In genomic region chr9:19408316-19408692, GRCh38 we compare ENCODE assay signal across 8 cellular contexts. TPM values are rescaled to one million over a fixed set of nuclear protein-coding genes. Genes with fewer than 3 reads are reported as not detected.
A peak's percentile ranks its signal among the peaks of the same experiment; 100 is the strongest.
DNase-seq lines count a peak whose midpoint lies in the region; ATAC-seq, FAIRE-seq and TF ChIP-seq lines count a peak whose summit lies in the region.

No MANE protein-coding gene starts in this region.

- peak; percentile 4 for DNase-seq in activated effector memory CD4-positive, alpha-beta T cell treated with Interleukin-2 at 50 U/mL for 16 hours
- no peak for DNase-seq in activated effector memory CD4-positive, alpha-beta T cell treated with anti-CD3 and anti-CD28 coated beads, Interleukin-2, amount 50 U/mL, for 16 hours
- DNase-seq in Karpas-422 (no peak), K562 (ENCODE audit: extremely low read depth in 1 of 4, low spot score in 3 of 4) (peak in 3 of 4 experiments; percentile 12 to 14 (median 14)), kidney epithelial cell (ENCODE audit: low read depth) (no peak), substantia nigra (lab: John Stamatoyannopoulos, UW) (peak in 16 of 49 donors; percentile 26 to 57 (median 43)), foreskin melanocyte (no peak), RCC 7860 (ENCODE audit: low spot score) (no peak)

- H3K4me3 ChIP-seq in Karpas-422 (ENCODE audit: low read length): peak overlapping the region; percentile 89; the same call in 1 of the 2 replicates
- peak overlapping the region; percentile 49 for H3K4me3 ChIP-seq in K562
- H3K4me3 ChIP-seq in kidney epithelial cell (ENCODE audit: low read depth, low read length): peak overlapping the region; percentile 18

- CTCF ChIA-PET in K562 (lab: Yijun Ruan, JAX; ENCODE audit: low intra/inter-chr PET ratio): no interaction called here

- peak; percentile 10 for ATAC-seq in K562

- 4% methylated on average over 12 of the region's 20 CpGs for WGBS in K562 (ENCODE audit: insufficient coverage, low coverage, missing lambda C conversion rate)

- H3K27ac ChIP-seq in Karpas-422 (ENCODE audit: low read length): no peak overlapping the region
- no peak overlapping the region; the same call in 2 of the 3 replicates for H3K27ac ChIP-seq in K562 (ENCODE audit: extremely low read depth, low read depth, low read length)
- H3K27ac ChIP-seq in substantia nigra (ENCODE audit: low read depth, low read length, poor library complexity, severe bottlenecking): peak overlapping the region; percentile 71

- in situ Hi-C loops in K562 (cut with MboI): no loop called here

- TF ChIP-seq EP300 in K562 (IDR thresholded peaks at IDR 0.05; ENCODE audit: low read length): no peak

- no peaks in the 10 kb centered on the region for H3K9me3 ChIP-seq in Karpas-422 (ENCODE audit: low read length)
- no peaks in the 10 kb centered on the region for H3K9me3 ChIP-seq in K562 (replicated peaks; ENCODE audit: control insufficient read depth, insufficient read depth, low read depth, low read length)

- H3K4me1 ChIP-seq in Karpas-422 (ENCODE audit: low read length): peaks cover 14% of the 10 kb centered on the region
- H3K4me1 ChIP-seq in K562 (replicated peaks in 1 of 2; ENCODE audit: control insufficient read depth in 2 of 2, insufficient read depth in 2 of 2, low read length in 2 of 2): peaks cover 16 to 18% of the 10 kb centered on the region in 2 experiments; a peak in 4 of 5 replicates

- peak overlapping the region; percentile 97 for H3K4me2 ChIP-seq in Karpas-422 (ENCODE audit: low read depth, low read length, poor library complexity, severe bottlenecking)
- peak overlapping the region; percentile 83 for H3K4me2 ChIP-seq in K562 (ENCODE audit: insufficient read depth, low read length)

- TF ChIP-seq CTCF in K562 (IDR thresholded peaks at IDR 0.05 in 2 of 3, conservative IDR thresholded peaks at IDR 0.05 in 1 of 3; ENCODE audit: insufficient read depth in 2 of 3, low read depth in 1 of 3, low read length in 3 of 3) (no peak), kidney epithelial cell (IDR thresholded peaks at IDR 0.05; ENCODE audit: insufficient read depth, low read length, poor library complexity, severe bottlenecking) (no peak)

- TF ChIP-seq POLR2A in K562 (conservative IDR thresholded peaks at IDR 0.05): no peak

- no peak for FAIRE-seq in K562 (lab: Jason Lieb, UNC)
- no peak for FAIRE-seq in RCC 7860 (lab: Jason Lieb, UNC)

- no peaks in the 10 kb centered on the region for H3K9me1 ChIP-seq in K562 (ENCODE audit: control insufficient read depth, insufficient read depth, low read length)

- H2AFZ ChIP-seq in Karpas-422 (ENCODE audit: low read length): no peak overlapping the region
- peak overlapping the region; percentile 79 for H2AFZ ChIP-seq in K562 (ENCODE audit: low read depth, low read length)

- H3K79me2 ChIP-seq in Karpas-422 (ENCODE audit: low read length): no peaks in the 10 kb centered on the region
- peaks cover 17% of the 10 kb centered on the region; the same call in 2 of the 3 replicates for H3K79me2 ChIP-seq in K562 (ENCODE audit: control insufficient read depth, insufficient read depth, low read length)

- H4K20me1 ChIP-seq in Karpas-422 (ENCODE audit: insufficient read depth, low read depth, low read length): no peaks in the 10 kb centered on the region
- H4K20me1 ChIP-seq in K562 (replicated peaks; ENCODE audit: control insufficient read depth, insufficient read depth, low read length): no peaks in the 10 kb centered on the region

- H3K36me3 ChIP-seq in Karpas-422 (ENCODE audit: insufficient read depth, low read length) (no peaks in the 10 kb centered on the region), K562 (ENCODE audit: control insufficient read depth, insufficient read depth, low read length) (no peaks in the 10 kb centered on the region), kidney epithelial cell (ENCODE audit: control insufficient read depth, insufficient read depth, low read length) (no peaks in the 10 kb centered on the region)

- TF ChIP-seq RAD21 in K562 (CRISPR knock-in tag; conservative IDR thresholded peaks at IDR 0.05 in 1 of 2, IDR thresholded peaks at IDR 0.05 in 1 of 2): no peak

- no peaks in the 10 kb centered on the region for H3K9me2 ChIP-seq in Karpas-422 (replicated peaks; ENCODE audit: insufficient read depth, low read length)

- POLR2A ChIA-PET in K562 (lab: Yijun Ruan, JAX): interaction anchor here (0.6 to 1.0 kb wide), 3 partner anchors 13 to 178 kb away, joined by 3 to 5 read pairs (median 5); partner anchors contain the start of genes DENND4C and RPS6

- no TSS peak for BruUV-seq in K562 (replicated peaks; lab: Mats Ljungman, UMichigan)

- H3K27me3 ChIP-seq in Karpas-422 (ENCODE audit: low read length) (no peaks in the 10 kb centered on the region), K562 (ENCODE audit: control insufficient read depth in 2 of 2, insufficient read depth in 2 of 2, low read length in 2 of 2) (no peaks in the 10 kb centered on the region), kidney epithelial cell (ENCODE audit: control insufficient read depth, insufficient read depth, low read length) (no peaks in the 10 kb centered on the region)

- H3K9ac ChIP-seq in Karpas-422 (ENCODE audit: low read length) (no peak overlapping the region), K562 (ENCODE audit: insufficient read depth in 1 of 2, low read depth in 2 of 2, low read length in 2 of 2) (peak overlapping the region in 1 of 2 experiments; percentile 80; a peak in 2 of 4 replicates)

- intact Hi-C loops in K562 (cut with micrococcal nuclease): loop anchor here (2.0 kb wide), 1 partner anchor 28 kb away; the partner anchor contains the start of gene RPS6

TF ChIP-seq in K562, 482 proteins besides CTCF, POLR2A, EP300 and RAD21 (continues in another document):
- TF ChIP-seq POLR2G (IDR thresholded peaks at IDR 0.05; ENCODE audit: low read depth, low read length) (no peak), CREB1 (IDR thresholded peaks at IDR 0.05) (no peak), CREB1 (CRISPR knock-in tag; IDR thresholded peaks at IDR 0.05) (no peak)
- TF ChIP-seq, protein P1, sequence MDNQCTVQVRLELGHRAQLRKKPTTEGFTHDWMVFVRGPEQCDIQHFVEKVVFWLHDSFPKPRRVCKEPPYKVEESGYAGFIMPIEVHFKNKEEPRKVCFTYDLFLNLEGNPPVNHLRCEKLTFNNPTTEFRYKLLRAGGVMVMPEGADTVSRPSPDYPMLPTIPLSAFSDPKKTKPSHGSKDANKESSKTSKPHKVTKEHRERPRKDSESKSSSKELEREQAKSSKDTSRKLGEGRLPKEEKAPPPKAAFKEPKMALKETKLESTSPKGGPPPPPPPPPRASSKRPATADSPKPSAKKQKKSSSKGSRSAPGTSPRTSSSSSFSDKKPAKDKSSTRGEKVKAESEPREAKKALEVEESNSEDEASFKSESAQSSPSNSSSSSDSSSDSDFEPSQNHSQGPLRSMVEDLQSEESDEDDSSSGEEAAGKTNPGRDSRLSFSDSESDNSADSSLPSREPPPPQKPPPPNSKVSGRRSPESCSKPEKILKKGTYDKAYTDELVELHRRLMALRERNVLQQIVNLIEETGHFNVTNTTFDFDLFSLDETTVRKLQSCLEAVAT (IDR thresholded peaks at IDR 0.05): no peak

RNA-seq across cellular contexts. Expression of gene ACER2, which starts 0.5 kb away (rescaled TPM):
- 0.87 and 1.1 TPM in 2 replicates for total RNA-seq in Karpas-422 (2014; rRNA removed; shearing (Covaris generic); ENCODE audit: low replicate concordance)
- total RNA-seq in K562 (2011; cell fraction: chromatin; rRNA removed; ENCODE audit: low replicate concordance): 7.6 and 8.6 TPM in 2 replicates
- 8.7 and 9.3 TPM in 2 replicates for total RNA-seq in K562 (2011; cell fraction: nucleolus; rRNA removed)
- total RNA-seq in K562 (2011; cell fraction: nucleoplasm; rRNA removed): 10.0 and 10.5 TPM in 2 replicates
- total RNA-seq in K562 (2014; rRNA removed): 1.7 and 2.4 TPM in 2 replicates
- total RNA-seq in K562 (2014; rRNA removed; fragmentation: Illumina TruSeq; extraction: Trizol): 3.5 and 3.7 TPM in 2 replicates
- 3.5 and 3.7 TPM in 2 replicates for total RNA-seq in K562 (2015; rRNA removed; fragmentation: Illumina TruSeq; extraction: Trizol)
- total RNA-seq in K562 (2021): 3.4 TPM in 2 replicates
- polyA plus RNA-seq in K562 (2011; rRNA removed): 4.6 and 4.8 TPM in 2 replicates
- polyA plus RNA-seq in K562 (2011; cell fraction: cytosol; rRNA removed): 3.8 and 4.4 TPM in 2 replicates
- polyA plus RNA-seq in K562 (2011; cell fraction: nucleus; rRNA removed): 2.2 and 2.6 TPM in 2 replicates
- 1.9 and 2.3 TPM in 2 replicates for polyA plus RNA-seq in K562 (2012)
- 3.0 TPM in 2 replicates for polyA plus RNA-seq in K562 (2014; fragmentation: Illumina TruSeq; extraction: Trizol)
- under 1 TPM; 0.17 to 0.23 TPM for polyA plus RNA-seq in K562 (2014; fragmentation: Nextera tagmentation; extraction: Ambion mirVana)
- 2.1 and 3.4 TPM in 2 replicates for polyA plus RNA-seq in K562 (2014; rRNA removed)
- polyA minus RNA-seq in K562 (2011; rRNA and poly(A)+ RNA removed): 11.8 and 12.1 TPM in 2 replicates
- 2.3 and 6.5 TPM in 2 replicates for polyA minus RNA-seq in K562 (2011; cell fraction: cytosol; rRNA and poly(A)+ RNA removed)
- 1.8 and 2.8 TPM in 2 replicates for polyA minus RNA-seq in K562 (2011; cell fraction: nucleus; rRNA and poly(A)+ RNA removed)
- total RNA-seq in kidney epithelial cell: 7.7 and 10.8 TPM in 2 replicates

RNA-seq across cellular contexts. Expression of gene RPS6, which starts 28.3 kb away (rescaled TPM):
- 3,209 and 3,816 TPM in 2 replicates for total RNA-seq in Karpas-422 (2014; rRNA removed; shearing (Covaris generic); ENCODE audit: low replicate concordance)
- total RNA-seq in K562 (2011; cell fraction: chromatin; rRNA removed; ENCODE audit: low replicate concordance): 254 and 444 TPM in 2 replicates
- 264 and 294 TPM in 2 replicates for total RNA-seq in K562 (2011; cell fraction: nucleolus; rRNA removed)
- total RNA-seq in K562 (2011; cell fraction: nucleoplasm; rRNA removed): 425 and 658 TPM in 2 replicates
- total RNA-seq in K562 (2014; rRNA removed): 1,560 and 1,759 TPM in 2 replicates
- 1,875 and 2,117 TPM in 2 replicates for total RNA-seq in K562 (2014; rRNA removed; fragmentation: Illumina TruSeq; extraction: Trizol)
- total RNA-seq in K562 (2015; rRNA removed; fragmentation: Illumina TruSeq; extraction: Trizol): 1,547 and 1,618 TPM in 2 replicates
- total RNA-seq in K562 (2021): 1,828 and 2,031 TPM in 2 replicates
- polyA plus RNA-seq in K562 (2011; rRNA removed): 2,026 and 2,185 TPM in 2 replicates
- polyA plus RNA-seq in K562 (2011; cell fraction: cytosol; rRNA removed): 623 and 1,163 TPM in 2 replicates
- polyA plus RNA-seq in K562 (2011; cell fraction: nucleus; rRNA removed): 414 and 753 TPM in 2 replicates
- polyA plus RNA-seq in K562 (2012): 1,569 and 2,256 TPM in 2 replicates
- polyA plus RNA-seq in K562 (2014; fragmentation: Illumina TruSeq; extraction: Trizol): 1,696 and 2,068 TPM in 2 replicates
- 1,000 to 10,000 TPM; 2,704 to 2,780 TPM for polyA plus RNA-seq in K562 (2014; fragmentation: Nextera tagmentation; extraction: Ambion mirVana)
- 1,891 and 2,172 TPM in 2 replicates for polyA plus RNA-seq in K562 (2014; rRNA removed)
- polyA minus RNA-seq in K562 (2011; rRNA and poly(A)+ RNA removed): 1,346 and 1,378 TPM in 2 replicates
- polyA minus RNA-seq in K562 (2011; cell fraction: cytosol; rRNA and poly(A)+ RNA removed): 320 and 414 TPM in 2 replicates
- 194 and 348 TPM in 2 replicates for polyA minus RNA-seq in K562 (2011; cell fraction: nucleus; rRNA and poly(A)+ RNA removed)
- total RNA-seq in kidney epithelial cell: 2,289 and 2,366 TPM in 2 replicates

Comparison
In these comparisons a context has a peak if more than half of its experiments do, and no peak if none do; other contexts are left out.
1. DNase-seq: peak in activated effector memory CD4-positive, alpha-beta T cell treated with Interleukin-2 at 50 U/mL for 16 hours (single experiment) and K562 (3 of 4); none in activated effector memory CD4-positive, alpha-beta T cell treated with anti-CD3 and anti-CD28 coated beads, Interleukin-2, amount 50 U/mL, for 16 hours (single experiment), Karpas-422 (single experiment), kidney epithelial cell (single experiment), foreskin melanocyte (single experiment) and RCC 7860 (single experiment).
2. H3K4me3 ChIP-seq: peak in every context shown above with its lines; median percentile 89 in Karpas-422; 49 in K562; 18 in kidney epithelial cell.